ENCODE assay signal across 10 cellular contexts in genomic region chr6:105786890-105787655, GRCh38.
DNase-seq lines count a peak whose midpoint lies in the region; ATAC-seq and TF ChIP-seq lines count a peak whose summit lies in the region.
"Had no signal": no experiment of that assay in that cellular context is flagged by ENCODE, and none has a peak within 500 bp of the region (broad histone marks: within the 10 kb centered on the region; RNA-seq: fewer than 3 reads in every experiment).

No MANE protein-coding gene starts in this region.

- peaks cover 3 to 6% of the 10 kb centered on the region in 2 donors for H3K36me3 Mint-ChIP-seq in activated T-cell treated with anti-CD3 and anti-CD28 coated beads, Interleukin-2, amount 50 U/mL, for 72 hours (ENCODE audit: insufficient read depth in 2 of 2)
- H3K36me3 Mint-ChIP-seq in stimulated activated naive CD8-positive, alpha-beta T cell treated with anti-CD3 and anti-CD28 coated beads, Interleukin-15, Interleukin-2, amounts not matched to agents 100 ng/mL and 50 ng/mL, for 24 hours (ENCODE audit: low read depth) = no peaks in the 10 kb centered on the region
- peaks cover 0 to 2% (median 0%) of the 10 kb centered on the region in 3 donors for H3K36me3 Mint-ChIP-seq in CD8-positive, alpha-beta memory T cell

- peaks cover 0 to 2% of the 10 kb centered on the region in 2 donors for H3K9me3 Mint-ChIP-seq in activated T-cell treated with anti-CD3 and anti-CD28 coated beads, Interleukin-2, amount 50 U/mL, for 72 hours
- no peaks in the 10 kb centered on the region for H3K9me3 Mint-ChIP-seq in stimulated activated naive CD8-positive, alpha-beta T cell treated with anti-CD3 and anti-CD28 coated beads, Interleukin-15, Interleukin-2, amounts not matched to agents 100 ng/mL and 50 ng/mL, for 24 hours
- H3K9me3 Mint-ChIP-seq in CD8-positive, alpha-beta memory T cell = no peaks in the 10 kb centered on the region

- no peaks in the 10 kb centered on the region for H3K27me3 ChIP-seq in HL-60 (ENCODE audit: insufficient read depth, poor library complexity, severe bottlenecking)
- H3K27me3 ChIP-seq in CD8-positive, alpha-beta memory T cell (ENCODE audit: insufficient read depth, low read length, poor library complexity, severe bottlenecking) = peaks cover 5% of the 10 kb centered on the region

- no peak overlapping the region for H3K27ac Mint-ChIP-seq in activated T-cell treated with anti-CD3 and anti-CD28 coated beads, Interleukin-2, amount 50 U/mL, for 72 hours
- peak overlapping the region; percentile 52 for H3K27ac Mint-ChIP-seq in stimulated activated naive CD8-positive, alpha-beta T cell treated with anti-CD3 and anti-CD28 coated beads, Interleukin-15, Interleukin-2, amounts not matched to agents 100 ng/mL and 50 ng/mL, for 24 hours
- no peak overlapping the region for H3K27ac Mint-ChIP-seq in CD8-positive, alpha-beta memory T cell

- H3K4me3 Mint-ChIP-seq in activated T-cell treated with anti-CD3 and anti-CD28 coated beads, Interleukin-2, amount 50 U/mL, for 72 hours = peak overlapping the region in 1 of 2 donors; percentile 18
- no peak overlapping the region for H3K4me3 Mint-ChIP-seq in stimulated activated naive CD8-positive, alpha-beta T cell treated with anti-CD3 and anti-CD28 coated beads, Interleukin-15, Interleukin-2, amounts not matched to agents 100 ng/mL and 50 ng/mL, for 24 hours
- no peak overlapping the region for H3K4me3 Mint-ChIP-seq in CD8-positive, alpha-beta memory T cell

- H3K36me3 ChIP-seq in CD8-positive, alpha-beta memory T cell (ENCODE audit: insufficient read depth, low read length) = no peaks in the 10 kb centered on the region
- H3K36me3 ChIP-seq: tibial artery had no signal

- peaks cover 72% of the 10 kb centered on the region for H3K4me1 Mint-ChIP-seq in activated T-cell treated with anti-CD3 and anti-CD28 coated beads, Interleukin-2, amount 50 U/mL, for 72 hours (ENCODE audit: low read depth)
- H3K4me1 Mint-ChIP-seq in stimulated activated naive CD8-positive, alpha-beta T cell treated with anti-CD3 and anti-CD28 coated beads, Interleukin-15, Interleukin-2, amounts not matched to agents 100 ng/mL and 50 ng/mL, for 24 hours (ENCODE audit: low read depth) = peaks cover 32% of the 10 kb centered on the region
- peaks cover 13 to 66% (median 31%) of the 10 kb centered on the region in 3 donors for H3K4me1 Mint-ChIP-seq in CD8-positive, alpha-beta memory T cell

- no peak for TF ChIP-seq CTCF in HL-60 (IDR thresholded peaks at IDR 0.05; ENCODE audit: insufficient read depth, low read length)

- POLR2A ChIA-PET in CD8-positive, alpha-beta memory T cell (lab: Charles Lee) = no interaction called here

- peak overlapping the region; percentile 18; the same call in 1 of the 2 replicates for H3K27ac ChIP-seq in HL-60 (replicated peaks)
- no peak overlapping the region for H3K27ac ChIP-seq in CD8-positive, alpha-beta memory T cell (ENCODE audit: low read depth, low read length)
- H3K27ac ChIP-seq: GM23248, tibial artery had no signal

- H3K27me3 Mint-ChIP-seq in activated T-cell treated with anti-CD3 and anti-CD28 coated beads, Interleukin-2, amount 50 U/mL, for 72 hours (ENCODE audit: low read depth) = peaks cover 23% of the 10 kb centered on the region
- H3K27me3 Mint-ChIP-seq in stimulated activated naive CD8-positive, alpha-beta T cell treated with anti-CD3 and anti-CD28 coated beads, Interleukin-15, Interleukin-2, amounts not matched to agents 100 ng/mL and 50 ng/mL, for 24 hours = peaks cover 5% of the 10 kb centered on the region
- peaks cover 4 to 16% of the 10 kb centered on the region in 2 donors for H3K27me3 Mint-ChIP-seq in CD8-positive, alpha-beta memory T cell

- peaks cover 6% of the 10 kb centered on the region for H3K4me1 ChIP-seq in CD8-positive, alpha-beta memory T cell (ENCODE audit: insufficient read depth, low read length)
- H3K4me1 ChIP-seq: tibial artery had no signal

- DNase-seq in activated T-cell treated with anti-CD3 and anti-CD28 coated beads, Interleukin-2, amount 50 U/mL, for 72 hours = peak; percentile 40 to 50
- no peak for DNase-seq in activated T-cell treated with anti-CD3 and anti-CD28 coated beads, Interleukin-2, amount 50 U/mL, for 1 hour
- DNase-seq in HL-60 (ENCODE audit: low read depth in 1 of 2, low spot score in 1 of 2) = no peak
- no peak for DNase-seq in CD8-positive, alpha-beta memory T cell
- DNase-seq in NCI-H2029 (lab: John Stamatoyannopoulos, UW) = no peak
- DNase-seq: GM23248, tibial artery had no signal

- H3K9me3 ChIP-seq in CD8-positive, alpha-beta memory T cell (ENCODE audit: low read length) = no peaks in the 10 kb centered on the region
- H3K9me3 ChIP-seq: tibial artery had no signal

- no peak overlapping the region for H3K4me3 ChIP-seq in HL-60 (replicated peaks; ENCODE audit: insufficient read depth, low read length)
- H3K4me3 ChIP-seq in CD8-positive, alpha-beta memory T cell (ENCODE audit: low read length) = no peak overlapping the region
- H3K4me3 ChIP-seq: GM23248, tibial artery had no signal

- CTCF ChIA-PET in CD8-positive, alpha-beta memory T cell (lab: Charles Lee) = no interaction called here

- peak; percentile 75 to 90 for ATAC-seq in activated T-cell treated with anti-CD3 and anti-CD28 coated beads, Interleukin-2, amount 50 U/mL, for 72 hours (replicated peaks in 1 of 2)
- ATAC-seq in HG02571 (IDR thresholded peaks at IDR 0.05; ENCODE audit: unreplicated experiment) (peak; percentile 62), SK-N-SH treated with all-trans-retinoic acid at 6 μM for 48 hours (no peak)

TF ChIP-seq in SK-N-SH treated with all-trans-retinoic acid at 6 μM for 48 hours, 23 proteins besides CTCF, POLR2A, EP300 and RAD21 (continues in another document):
- TF ChIP-seq CSRNP3 (CRISPR knock-in tag; IDR thresholded peaks at IDR 0.05) (no peak), TSHZ2 (CRISPR knock-in tag; IDR thresholded peaks at IDR 0.05) (no peak), TCF4 (CRISPR knock-in tag; IDR thresholded peaks at IDR 0.05; ENCODE audit: borderline replicate concordance) (no peak), SNAI2 (CRISPR knock-in tag; IDR thresholded peaks at IDR 0.05) (no peak), TOX (CRISPR knock-in tag; IDR thresholded peaks at IDR 0.05; ENCODE audit: borderline replicate concordance) (no peak), ZC3H10 (CRISPR knock-in tag; IDR thresholded peaks at IDR 0.05) (no peak), OSR1 (CRISPR knock-in tag; IDR thresholded peaks at IDR 0.05) (no peak), CSDC2 (CRISPR knock-in tag; IDR thresholded peaks at IDR 0.05) (no peak), ISL1 (CRISPR knock-in tag; IDR thresholded peaks at IDR 0.05) (no peak), PATZ1 (CRISPR knock-in tag; IDR thresholded peaks at IDR 0.05; ENCODE audit: borderline replicate concordance) (no peak), PPARA (CRISPR knock-in tag; IDR thresholded peaks at IDR 0.05; ENCODE audit: borderline replicate concordance) (no peak), ZNF565 (CRISPR knock-in tag; conservative IDR thresholded peaks at IDR 0.05; ENCODE audit: low read depth) (no peak), ZFP3 (CRISPR knock-in tag; IDR thresholded peaks at IDR 0.05) (no peak)

Comparison
In these comparisons a context has a peak if more than half of its experiments do, and no peak if none do; other contexts are left out.
1. DNase-seq: peak in activated T-cell treated with anti-CD3 and anti-CD28 coated beads, Interleukin-2, amount 50 U/mL, for 72 hours (2 of 2); none in activated T-cell treated with anti-CD3 and anti-CD28 coated beads, Interleukin-2, amount 50 U/mL, for 1 hour (single experiment), HL-60 (0 of 2), CD8-positive, alpha-beta memory T cell (0 of 5) and NCI-H2029 (single experiment).